ENCODE assay signal across 1 cellular context in genomic region chr3:171932153-171932567, GRCh38.
TF ChIP-seq lines count a peak whose summit lies in the region.

No MANE protein-coding gene starts in this region.

TF ChIP-seq in HepG2, 621 proteins besides CTCF, POLR2A, EP300 and RAD21 (continued from another document and continues in another):
- no peak for TF ChIP-seq HNF1A (IDR thresholded peaks at IDR 0.05; ENCODE audit: low read depth)
- no peak for TF ChIP-seq HNF1A (CRISPR knock-in tag; IDR thresholded peaks at IDR 0.05; ENCODE audit: borderline replicate concordance)
- TF ChIP-seq ZNF800 (CRISPR knock-in tag; IDR thresholded peaks at IDR 0.05), result no peak
- TF ChIP-seq NFIB (CRISPR knock-in tag; IDR thresholded peaks at IDR 0.05; ENCODE audit: borderline replicate concordance), result no peak
- no peak for TF ChIP-seq RFXANK (CRISPR knock-in tag; IDR thresholded peaks at IDR 0.05)
- TF ChIP-seq HDAC1 (CRISPR knock-in tag; IDR thresholded peaks at IDR 0.05), result no peak
- TF ChIP-seq SIN3A (IDR thresholded peaks at IDR 0.05; ENCODE audit: borderline replicate concordance, low read depth, low read length), result no peak
- no peak for TF ChIP-seq KLF11 (CRISPR knock-in tag; IDR thresholded peaks at IDR 0.05)
- no peak for TF ChIP-seq SMAD9 (CRISPR knock-in tag; IDR thresholded peaks at IDR 0.05)
- TF ChIP-seq ZNF724P (CRISPR knock-in tag; IDR thresholded peaks at IDR 0.05; ENCODE audit: borderline replicate concordance), result no peak
- no peak for TF ChIP-seq GLI4 (CRISPR knock-in tag; IDR thresholded peaks at IDR 0.05; ENCODE audit: borderline replicate concordance)
- no peak for TF ChIP-seq ISL2 (CRISPR knock-in tag; IDR thresholded peaks at IDR 0.05)
- no peak for TF ChIP-seq ZNF282 (IDR thresholded peaks at IDR 0.05; ENCODE audit: partially characterized antibody)
- TF ChIP-seq ZKSCAN8 (CRISPR knock-in tag; IDR thresholded peaks at IDR 0.05; ENCODE audit: borderline replicate concordance), result no peak
- TF ChIP-seq NFATC3 (CRISPR knock-in tag; IDR thresholded peaks at IDR 0.05), result no peak
- no peak for TF ChIP-seq CBFB (CRISPR knock-in tag; IDR thresholded peaks at IDR 0.05)
- TF ChIP-seq NR3C1 (CRISPR knock-in tag; IDR thresholded peaks at IDR 0.05), result no peak
- TF ChIP-seq GRHL1 (CRISPR knock-in tag; conservative IDR thresholded peaks at IDR 0.05), result no peak
- no peak for TF ChIP-seq YEATS4 (CRISPR knock-in tag; IDR thresholded peaks at IDR 0.05; ENCODE audit: borderline replicate concordance)
- no peak for TF ChIP-seq ZBTB20 (CRISPR knock-in tag; IDR thresholded peaks at IDR 0.05; ENCODE audit: borderline replicate concordance, low read depth)
- TF ChIP-seq RNF219 (CRISPR knock-in tag; IDR thresholded peaks at IDR 0.05), result no peak
- no peak for TF ChIP-seq MTA3 (CRISPR knock-in tag; IDR thresholded peaks at IDR 0.05)
- no peak for TF ChIP-seq ZNF737 (CRISPR knock-in tag; IDR thresholded peaks at IDR 0.05; ENCODE audit: borderline replicate concordance)
- TF ChIP-seq ZNF280B (CRISPR knock-in tag; IDR thresholded peaks at IDR 0.05; ENCODE audit: borderline replicate concordance), result no peak
- no peak; the same call in 1 of the 2 replicates for TF ChIP-seq SPEN (CRISPR knock-in tag; IDR thresholded peaks at IDR 0.05; ENCODE audit: low read depth)
- no peak for TF ChIP-seq ZSCAN12 (CRISPR knock-in tag; IDR thresholded peaks at IDR 0.05)
- TF ChIP-seq KLF15 (CRISPR knock-in tag; IDR thresholded peaks at IDR 0.05; ENCODE audit: borderline replicate concordance), result no peak
- peak; percentile 71 for TF ChIP-seq ZNF687 (CRISPR knock-in tag; IDR thresholded peaks at IDR 0.05)
- no peak for TF ChIP-seq CHCHD3 (CRISPR knock-in tag; IDR thresholded peaks at IDR 0.05)
- no peak for TF ChIP-seq HIC2 (CRISPR knock-in tag; IDR thresholded peaks at IDR 0.05; ENCODE audit: low read depth)
- no peak for TF ChIP-seq ZNF232 (CRISPR knock-in tag; IDR thresholded peaks at IDR 0.05; ENCODE audit: borderline replicate concordance)
- TF ChIP-seq HMGA1 (CRISPR knock-in tag; conservative IDR thresholded peaks at IDR 0.05), result no peak
- TF ChIP-seq HMG20B (CRISPR knock-in tag; conservative IDR thresholded peaks at IDR 0.05), result no peak
- no peak for TF ChIP-seq GATAD1 (CRISPR knock-in tag; IDR thresholded peaks at IDR 0.05)
- peak; percentile 60 for TF ChIP-seq POLR2G (IDR thresholded peaks at IDR 0.05; ENCODE audit: low read depth, low read length)
- TF ChIP-seq GLMP (CRISPR knock-in tag; IDR thresholded peaks at IDR 0.05; ENCODE audit: borderline replicate concordance), result no peak
- TF ChIP-seq KDM6A (CRISPR knock-in tag; IDR thresholded peaks at IDR 0.05; ENCODE audit: low read depth), result no peak
- TF ChIP-seq ZNF513 (CRISPR knock-in tag; conservative IDR thresholded peaks at IDR 0.05), result no peak
- TF ChIP-seq FOSL1 (CRISPR knock-in tag; IDR thresholded peaks at IDR 0.05; ENCODE audit: borderline replicate concordance), result no peak
- no peak for TF ChIP-seq TCF7 (IDR thresholded peaks at IDR 0.05; ENCODE audit: low read depth)
- no peak for TF ChIP-seq PHF20 (CRISPR knock-in tag; IDR thresholded peaks at IDR 0.05)
